20 cellular contexts compared by ENCODE assay signal in the genomic region with DNA sequence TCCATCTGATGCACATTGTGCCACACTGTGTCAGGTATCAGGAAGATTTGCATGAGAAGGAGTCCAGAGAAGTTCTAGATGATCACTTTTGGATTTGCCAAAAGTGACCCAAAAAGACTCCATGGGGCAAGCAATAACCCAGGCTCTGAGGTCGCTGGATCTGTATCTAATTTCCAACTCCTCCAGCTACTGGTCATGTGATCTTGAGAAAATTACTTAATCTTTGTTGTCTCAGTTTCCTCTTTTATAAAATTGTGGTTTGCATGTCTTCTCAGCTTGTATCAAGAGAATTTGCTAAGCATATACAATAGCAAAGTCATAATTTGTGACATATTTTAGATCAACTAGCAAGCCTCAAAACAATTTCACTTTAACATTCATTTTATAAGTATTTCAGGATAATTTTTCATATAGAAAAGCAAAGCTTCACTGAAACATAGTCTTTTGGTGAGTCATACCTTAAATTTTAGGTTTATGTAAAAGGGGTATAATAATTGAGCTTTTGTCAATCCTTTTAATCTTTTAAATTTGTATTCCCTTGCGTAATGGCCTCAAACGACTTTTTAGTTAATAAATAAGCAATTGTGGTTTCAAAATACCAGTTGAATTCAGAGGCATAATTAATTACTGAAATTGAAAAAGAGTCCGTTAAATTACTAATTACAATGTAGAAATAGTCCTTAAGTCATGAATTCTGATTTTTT.
DNase-seq lines count a peak whose midpoint lies in the region; ATAC-seq, FAIRE-seq and TF ChIP-seq lines count a peak whose summit lies in the region.
"Had no signal": no experiment of that assay in that cellular context is flagged by ENCODE, and none has a peak within 500 bp of the region (broad histone marks: within the 10 kb centered on the region; RNA-seq: fewer than 3 reads in every experiment).

No MANE protein-coding gene starts in this region.

- H3F3A ChIP-seq in MM.1S (ENCODE audit: insufficient read depth, low read length) (peaks cover 5% of the 10 kb centered on the region; the same call in 1 of the 2 replicates), PC-3 (ENCODE audit: low read length, unreplicated experiment) (no peaks in the 10 kb centered on the region)

- H3K4me3 Mint-ChIP-seq in CD14-positive monocyte (peak overlapping the region in 1 of 2 donors; percentile 26), WTC11 (no peak overlapping the region)

- H3K27ac ChIP-seq in MM.1S (ENCODE audit: low read length) (no peak overlapping the region), PC-3 (ENCODE audit: low read length) (no peak overlapping the region), kidney (ENCODE audit: low read depth in 2 of 2, low read length in 2 of 2) (no peak overlapping the region)
- H3K27ac ChIP-seq: adrenal gland, esophagus squamous epithelium, left ventricle myocardium inferior, tibial nerve had no signal

- no peaks in the 10 kb centered on the region for H3K27me3 ChIP-seq in MM.1S (replicated peaks; ENCODE audit: insufficient read depth, low read length)
- H3K27me3 ChIP-seq in PC-3 (ENCODE audit: low read length): no peaks in the 10 kb centered on the region
- H3K27me3 ChIP-seq: adrenal gland, esophagus squamous epithelium, tibial nerve had no signal

- no peak for FAIRE-seq in kidney (lab: Jason Lieb, UNC)

- H3K4me1 Mint-ChIP-seq in CD14-positive monocyte (peaks cover 34% of the 10 kb centered on the region), WTC11 (peaks cover 3% of the 10 kb centered on the region)

- H3K27me3 Mint-ChIP-seq in CD14-positive monocyte (ENCODE audit: low read depth in 3 of 3) (no peaks in the 10 kb centered on the region), WTC11 (ENCODE audit: low read depth) (no peaks in the 10 kb centered on the region)

- no peaks in the 10 kb centered on the region for H3K9me3 ChIP-seq in MM.1S (replicated peaks; ENCODE audit: insufficient read depth, low read length)
- no peaks in the 10 kb centered on the region for H3K9me3 ChIP-seq in PC-3 (ENCODE audit: low read length)
- no peaks in the 10 kb centered on the region for H3K9me3 ChIP-seq in kidney (ENCODE audit: control insufficient read depth in 1 of 2, low read length in 2 of 2)
- H3K9me3 ChIP-seq: adrenal gland, esophagus squamous epithelium, left ventricle myocardium inferior, tibial nerve had no signal

- intact Hi-C loops in CD14-positive monocyte (cut with micrococcal nuclease): loop anchor here in 1 of 2 donors (5.0 kb wide), 1 partner anchor 89 kb away; no protein-coding TSS in a partner anchor
- intact Hi-C loops in PC-3 (cut with micrococcal nuclease): no loop called here
- intact Hi-C loops in kidney (cut with DNase I): no loop called here

- H4K20me1 ChIP-seq in MM.1S (ENCODE audit: insufficient read depth, low read length): no peaks in the 10 kb centered on the region
- no peaks in the 10 kb centered on the region for H4K20me1 ChIP-seq in PC-3 (ENCODE audit: low read length)

- H3K4me1 ChIP-seq in MM.1S (ENCODE audit: low read length) (peaks cover 42% of the 10 kb centered on the region), PC-3 (ENCODE audit: insufficient read depth, low read length) (peaks cover 5% of the 10 kb centered on the region; the same call in 1 of the 2 replicates), kidney (ENCODE audit: control insufficient read depth in 1 of 2, insufficient read depth in 1 of 2, low read depth in 1 of 2, low read length in 2 of 2) (no peaks in the 10 kb centered on the region)
- H3K4me1 ChIP-seq: adrenal gland had no signal

- no TSS peak for BruUV-seq in PC-3 (replicated peaks; lab: Mats Ljungman, UMichigan)

- CTCF ChIA-PET in WTC11 (lab: Charles Lee) (no interaction called here), PC-3 (lab: Charles Lee) (no interaction called here)

- H3K36me3 Mint-ChIP-seq in CD14-positive monocyte (no peaks in the 10 kb centered on the region), WTC11 (no peaks in the 10 kb centered on the region)

- no peak for TF ChIP-seq CTCF in CD14-positive monocyte (IDR thresholded peaks at IDR 0.05)
- TF ChIP-seq CTCF in MM.1S (IDR thresholded peaks at IDR 0.05; ENCODE audit: low read length): no peak
- no peak for TF ChIP-seq CTCF in WTC11 (IDR thresholded peaks at IDR 0.05)
- no peak for TF ChIP-seq CTCF in PC-3 (conservative IDR thresholded peaks at IDR 0.05; ENCODE audit: low read depth, low read length)
- no peak for TF ChIP-seq CTCF in kidney (IDR thresholded peaks at IDR 0.05; ENCODE audit: borderline replicate concordance, extremely low read depth, insufficient read depth)

- ATAC-seq in HG02938 (IDR thresholded peaks at IDR 0.05; ENCODE audit: unreplicated experiment): no peak
- no peak for ATAC-seq in WTC11
- no peak for ATAC-seq in PC-3

- H3K9me2 ChIP-seq in MM.1S (replicated peaks; ENCODE audit: insufficient read depth, low read length) (no peaks in the 10 kb centered on the region), PC-3 (replicated peaks; ENCODE audit: low read length) (no peaks in the 10 kb centered on the region)

- H3K27ac Mint-ChIP-seq in CD14-positive monocyte: peak overlapping the region in 6 of 7 donors; percentile 80 to 92 (median 85)
- H3K27ac Mint-ChIP-seq in WTC11: no peak overlapping the region

- POLR2A ChIA-PET in WTC11 (lab: Charles Lee) (no interaction called here), PC-3 (lab: Charles Lee; ENCODE audit: unreplicated experiment) (no interaction called here)

- H3K79me2 ChIP-seq in MM.1S (ENCODE audit: low read length): no peaks in the 10 kb centered on the region
- no peaks in the 10 kb centered on the region for H3K79me2 ChIP-seq in PC-3 (ENCODE audit: low read length)

- H3K9ac ChIP-seq in MM.1S (ENCODE audit: low read length) (no peak overlapping the region), PC-3 (ENCODE audit: low read length) (no peak overlapping the region), kidney (ENCODE audit: low read length in 2 of 2) (no peak overlapping the region)

- no peak overlapping the region for H2AFZ ChIP-seq in MM.1S (ENCODE audit: low read length)
- no peak overlapping the region for H2AFZ ChIP-seq in PC-3 (ENCODE audit: low read length)

- DNase-seq in CD14-positive monocyte (ENCODE audit: low spot score) (no peak), MM.1S (no peak), SKM-1 (lab: John Stamatoyannopoulos, UW; ENCODE audit: unreplicated experiment) (peak; percentile 59), myocyte (ENCODE audit: low read depth) (peak; percentile 12), WTC11 (ENCODE audit: low spot score) (no peak), PC-3 (no peak), kidney (no peak)
- DNase-seq: ACHN; activated CD4-positive, alpha-beta T cell treated with anti-CD3 and anti-CD28 coated beads for 1 hour; activated effector memory CD4-positive, alpha-beta T cell treated with anti-CD3 and anti-CD28 coated beads, Interleukin-2, amount 50 U/mL, for 16 hours; adrenal gland; esophagus squamous epithelium; H7; KG1; left ventricle myocardium inferior; NCI-H1436; NCI-H82; stimulated activated naive CD4-positive, alpha-beta T cell treated with Interleukin-2 at 50 U/mL for 16 hours had no signal

- H3K4me3 ChIP-seq in MM.1S (ENCODE audit: low read length): no peak overlapping the region
- H3K4me3 ChIP-seq in PC-3 (ENCODE audit: low read length): no peak overlapping the region
- no peak overlapping the region for H3K4me3 ChIP-seq in kidney (ENCODE audit: low read length in 2 of 2)
- H3K4me3 ChIP-seq: adrenal gland, esophagus squamous epithelium, left ventricle myocardium inferior, tibial nerve had no signal

- H3K9me3 Mint-ChIP-seq in CD14-positive monocyte (no peaks in the 10 kb centered on the region), WTC11 (no peaks in the 10 kb centered on the region)

- H3K4me2 ChIP-seq in MM.1S (ENCODE audit: low read depth, low read length): peak overlapping the region; percentile 8; the same call in 1 of the 2 replicates
- no peak overlapping the region for H3K4me2 ChIP-seq in PC-3 (ENCODE audit: low read length)

- H3K36me3 ChIP-seq in MM.1S (replicated peaks; ENCODE audit: insufficient read depth, low read length) (no peaks in the 10 kb centered on the region), PC-3 (ENCODE audit: low read depth, low read length) (no peaks in the 10 kb centered on the region), kidney (ENCODE audit: control insufficient read depth in 1 of 2, insufficient read depth in 2 of 2, low read length in 2 of 2) (no peaks in the 10 kb centered on the region)
- H3K36me3 ChIP-seq: adrenal gland, esophagus squamous epithelium, left ventricle myocardium inferior, tibial nerve had no signal

TF ChIP-seq in WTC11, 78 proteins besides CTCF, POLR2A, EP300 and RAD21 (continues in another document):
- TF ChIP-seq NR2C2 (CRISPR knock-in tag; IDR thresholded peaks at IDR 0.05) (no peak), CBFB (CRISPR knock-in tag; IDR thresholded peaks at IDR 0.05; ENCODE audit: low read depth) (no peak), CREB1 (CRISPR knock-in tag; IDR thresholded peaks at IDR 0.05) (no peak), JUN (CRISPR knock-in tag; IDR thresholded peaks at IDR 0.05) (no peak)
- TF ChIP-seq, protein P1, sequence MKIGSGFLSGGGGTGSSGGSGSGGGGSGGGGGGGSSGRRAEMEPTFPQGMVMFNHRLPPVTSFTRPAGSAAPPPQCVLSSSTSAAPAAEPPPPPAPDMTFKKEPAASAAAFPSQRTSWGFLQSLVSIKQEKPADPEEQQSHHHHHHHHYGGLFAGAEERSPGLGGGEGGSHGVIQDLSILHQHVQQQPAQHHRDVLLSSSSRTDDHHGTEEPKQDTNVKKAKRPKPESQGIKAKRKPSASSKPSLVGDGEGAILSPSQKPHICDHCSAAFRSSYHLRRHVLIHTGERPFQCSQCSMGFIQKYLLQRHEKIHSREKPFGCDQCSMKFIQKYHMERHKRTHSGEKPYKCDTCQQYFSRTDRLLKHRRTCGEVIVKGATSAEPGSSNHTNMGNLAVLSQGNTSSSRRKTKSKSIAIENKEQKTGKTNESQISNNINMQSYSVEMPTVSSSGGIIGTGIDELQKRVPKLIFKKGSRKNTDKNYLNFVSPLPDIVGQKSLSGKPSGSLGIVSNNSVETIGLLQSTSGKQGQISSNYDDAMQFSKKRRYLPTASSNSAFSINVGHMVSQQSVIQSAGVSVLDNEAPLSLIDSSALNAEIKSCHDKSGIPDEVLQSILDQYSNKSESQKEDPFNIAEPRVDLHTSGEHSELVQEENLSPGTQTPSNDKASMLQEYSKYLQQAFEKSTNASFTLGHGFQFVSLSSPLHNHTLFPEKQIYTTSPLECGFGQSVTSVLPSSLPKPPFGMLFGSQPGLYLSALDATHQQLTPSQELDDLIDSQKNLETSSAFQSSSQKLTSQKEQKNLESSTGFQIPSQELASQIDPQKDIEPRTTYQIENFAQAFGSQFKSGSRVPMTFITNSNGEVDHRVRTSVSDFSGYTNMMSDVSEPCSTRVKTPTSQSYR (CRISPR knock-in tag; IDR thresholded peaks at IDR 0.05): no peak
- TF ChIP-seq, protein P2, sequence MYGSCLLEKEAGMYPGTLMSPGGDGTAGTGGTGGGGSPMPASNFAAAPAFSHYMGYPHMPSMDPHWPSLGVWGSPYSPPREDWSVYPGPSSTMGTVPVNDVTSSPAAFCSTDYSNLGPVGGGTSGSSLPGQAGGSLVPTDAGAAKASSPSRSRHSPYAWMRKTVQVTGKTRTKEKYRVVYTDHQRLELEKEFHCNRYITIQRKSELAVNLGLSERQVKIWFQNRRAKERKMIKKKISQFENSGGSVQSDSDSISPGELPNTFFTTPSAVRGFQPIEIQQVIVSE (CRISPR knock-in tag; IDR thresholded peaks at IDR 0.05; ENCODE audit: borderline replicate concordance): no peak

Comparison
In these comparisons a context has a peak if more than half of its experiments do, and no peak if none do; other contexts are left out.
1. DNase-seq: peak in SKM-1 (single experiment) and myocyte (single experiment); none in CD14-positive monocyte (single experiment), MM.1S (single experiment), WTC11 (single experiment), PC-3 (single experiment) and kidney (single experiment).